In the genomic region with DNA sequence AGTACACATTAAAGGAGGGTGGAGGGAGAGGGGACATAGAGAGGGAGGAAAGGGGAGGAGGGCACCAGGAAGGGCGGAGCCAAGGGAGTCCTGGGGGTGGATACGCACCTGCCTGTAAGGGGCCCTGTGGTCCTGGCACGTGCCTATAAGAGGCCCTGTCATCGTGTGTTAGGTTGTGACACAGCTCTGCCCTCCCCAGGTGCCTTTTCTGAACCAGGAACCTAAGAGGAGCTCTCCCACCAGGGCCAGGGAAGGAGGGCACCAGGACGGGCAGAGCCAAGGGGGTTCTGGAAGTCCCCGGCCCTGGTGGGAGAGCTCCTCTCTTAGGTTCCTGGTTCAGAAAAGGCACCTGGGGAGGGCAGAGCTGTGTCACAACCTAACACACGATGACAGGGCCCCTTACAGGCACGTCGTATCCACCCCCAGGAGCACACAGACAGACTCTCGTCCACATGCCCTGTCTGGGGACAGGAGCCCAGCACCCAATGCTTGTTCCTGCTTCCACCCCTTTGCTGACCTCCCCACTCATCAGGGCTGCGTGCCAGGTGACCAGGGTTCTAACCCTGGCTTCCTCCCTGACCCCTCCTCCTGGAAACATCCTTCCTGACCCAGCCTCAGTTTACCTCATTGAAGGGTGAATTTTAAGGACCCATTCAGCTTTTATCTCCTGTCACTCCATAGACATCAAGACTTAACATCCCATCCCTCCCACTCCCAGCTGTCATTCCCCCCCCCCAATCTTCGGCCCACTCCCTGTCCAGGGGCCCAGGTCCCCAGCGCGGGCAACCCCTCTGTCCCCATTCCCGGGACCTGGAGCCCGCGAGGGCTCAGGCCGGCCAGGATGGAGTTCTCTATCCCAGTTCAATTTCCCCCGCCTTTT, we compare ENCODE assay signal across 14 cellular contexts. TPM values are rescaled to one million over a fixed set of nuclear protein-coding genes. Genes with fewer than 3 reads are reported as not detected.
DNase-seq lines count a peak whose midpoint lies in the region; ATAC-seq and TF ChIP-seq lines count a peak whose summit lies in the region.
"Had no signal": no experiment of that assay in that cellular context is flagged by ENCODE, and none has a peak within 500 bp of the region (broad histone marks: within the 10 kb centered on the region; RNA-seq: fewer than 3 reads in every experiment).

No MANE protein-coding gene starts in this region.

- in situ Hi-C loops in gastrocnemius medialis (cut with MboI; ENCODE audit: low sequenced_read_pairs in 4 of 4), result loop anchor here in 1 of 4 donors (25.0 kb wide), 1 partner anchor 338 kb away; no protein-coding TSS in a partner anchor

- WGBS in adrenal gland, 4 donors, result 41 to 49% (median 47%) methylated on average over 13 to 19 of the region's 19 CpGs

- peaks cover 35% of the 10 kb centered on the region for H3K27me3 Mint-ChIP-seq in Calu3 (ENCODE audit: unreplicated experiment)

- H3K27me3 ChIP-seq in adrenal gland (peaks cover 8% of the 10 kb centered on the region), gastrocnemius medialis (peaks cover 19 to 32% (median 23%) of the 10 kb centered on the region in 3 donors)

- intact Hi-C loops in Calu3 (cut with micrococcal nuclease; ENCODE audit: unreplicated experiment) (no loop called here), adrenal gland (cut with DNase I) (no loop called here), gastrocnemius medialis (cut with DNase I; ENCODE audit: low total_unique reads) (no loop called here)

- no peaks in the 10 kb centered on the region for H3K36me3 ChIP-seq in adrenal gland (replicated peaks in 1 of 2)
- no peaks in the 10 kb centered on the region for H3K36me3 ChIP-seq in gastrocnemius medialis

- H3K4me3 ChIP-seq in adrenal gland (peak overlapping the region in 2 of 4 donors; percentile 21 to 67), gastrocnemius medialis (peak overlapping the region; percentile 49 to 54 (median 50))
- H3K4me3 ChIP-seq: GM12878 had no signal

- CTCF ChIA-PET in Calu3 (lab: Charles Lee), result no interaction called here

- no peaks in the 10 kb centered on the region for H3K9me3 Mint-ChIP-seq in Calu3 (ENCODE audit: low read depth, unreplicated experiment)

- H3K36me3 Mint-ChIP-seq in Calu3 (ENCODE audit: insufficient read depth, unreplicated experiment), result no peaks in the 10 kb centered on the region
- H3K36me3 Mint-ChIP-seq: IgD-negative memory B cell had no signal

- H3K4me1 ChIP-seq in adrenal gland (replicated peaks in 1 of 2) (peaks cover 10 to 12% of the 10 kb centered on the region in 2 donors), gastrocnemius medialis (peaks cover 3 to 5% of the 10 kb centered on the region in 2 donors)
- H3K4me1 ChIP-seq: Caco-2 had no signal

- no peaks in the 10 kb centered on the region for H3K4me1 Mint-ChIP-seq in Calu3 (ENCODE audit: low read depth, unreplicated experiment)
- H3K4me1 Mint-ChIP-seq: IgD-negative memory B cell had no signal

- DNase-seq in Calu3 (no peak), adrenal gland (peak in 4 of 7 donors; percentile 9 to 41 (median 18)), left lobe of liver (ENCODE audit: low spot score) (peak; percentile 35), gastrocnemius medialis (no peak), NCI-H748 treated with DMSO at 0.1 percent for 48 hours (lab: John Stamatoyannopoulos, UW) (no peak), NCI-H1092 treated with DMSO at 0.1 percent for 48 hours (lab: John Stamatoyannopoulos, UW) (no peak), COLO829 (ENCODE audit: low spot score) (no peak)
- DNase-seq: kidney glomerular epithelial cell; stimulated activated naive CD4-positive, alpha-beta T cell had no signal

- TF ChIP-seq CTCF in Calu3 (IDR thresholded peaks at IDR 0.05; ENCODE audit: unreplicated experiment) (no peak), adrenal gland (IDR thresholded peaks at IDR 0.05) (no peak), gastrocnemius medialis (IDR thresholded peaks at IDR 0.05 in 4 of 5, conservative IDR thresholded peaks at IDR 0.05 in 1 of 5) (no peak)

- H3K27ac ChIP-seq in adrenal gland, result peak overlapping the region in 1 of 5 donors; percentile 56
- no peak overlapping the region for H3K27ac ChIP-seq in gastrocnemius medialis
- H3K27ac ChIP-seq: RWPE1 had no signal

- no peaks in the 10 kb centered on the region for H3K9me3 ChIP-seq in adrenal gland (replicated peaks in 1 of 3)
- H3K9me3 ChIP-seq in gastrocnemius medialis, result no peaks in the 10 kb centered on the region
- H3K9me3 ChIP-seq: Caco-2 had no signal

- no peak for TF ChIP-seq POLR2A in adrenal gland (IDR thresholded peaks at IDR 0.05)
- TF ChIP-seq POLR2A in gastrocnemius medialis (IDR thresholded peaks at IDR 0.05), result no peak

- ATAC-seq in left lobe of liver, result no peak
- ATAC-seq in gastrocnemius medialis, result no peak
- ATAC-seq in HG02870 (IDR thresholded peaks at IDR 0.05; ENCODE audit: unreplicated experiment), result no peak
- ATAC-seq: GM12878 had no signal

- BruUV-seq in Calu3 (replicated peaks; lab: Mats Ljungman, UMichigan), result no TSS peak

- no peak overlapping the region for H3K27ac Mint-ChIP-seq in Calu3 (ENCODE audit: unreplicated experiment)
- H3K27ac Mint-ChIP-seq: IgD-negative memory B cell had no signal

- peak overlapping the region; percentile 21 for H3K4me3 Mint-ChIP-seq in Calu3 (ENCODE audit: low read depth, unreplicated experiment)

RNA-seq across cellular contexts. Expression of a gene that starts 12.9 kb away (rescaled TPM):
- total RNA-seq in Calu3 (2022), result 5.5 and 7.9 TPM in 2 replicates
- total RNA-seq in adrenal gland, result 10 to 100 TPM; 10.8 to 48.0 (median 28.0) TPM
- polyA plus RNA-seq in adrenal gland, result 10 to 100 TPM; 25.6 to 34.4 (median 33.8) TPM
- 1.8 TPM for total RNA-seq in left lobe of liver
- total RNA-seq in gastrocnemius medialis, result 1 to 10 TPM; 3.4 to 8.5 (median 6.7) TPM
- total RNA-seq: Caco-2, GM12878 had no signal
- polyA plus RNA-seq: GM12878 had no signal

Comparison
In these comparisons a context has a peak if more than half of its experiments do, and no peak if none do; other contexts are left out.
1. DNase-seq: peak in adrenal gland (4 of 7) and left lobe of liver (single experiment); none in Calu3 (single experiment), gastrocnemius medialis (0 of 2), NCI-H748 treated with DMSO at 0.1 percent for 48 hours (single experiment), NCI-H1092 treated with DMSO at 0.1 percent for 48 hours (single experiment) and COLO829 (single experiment).